ENCODE assay signal across 8 cellular contexts in the genomic region with DNA sequence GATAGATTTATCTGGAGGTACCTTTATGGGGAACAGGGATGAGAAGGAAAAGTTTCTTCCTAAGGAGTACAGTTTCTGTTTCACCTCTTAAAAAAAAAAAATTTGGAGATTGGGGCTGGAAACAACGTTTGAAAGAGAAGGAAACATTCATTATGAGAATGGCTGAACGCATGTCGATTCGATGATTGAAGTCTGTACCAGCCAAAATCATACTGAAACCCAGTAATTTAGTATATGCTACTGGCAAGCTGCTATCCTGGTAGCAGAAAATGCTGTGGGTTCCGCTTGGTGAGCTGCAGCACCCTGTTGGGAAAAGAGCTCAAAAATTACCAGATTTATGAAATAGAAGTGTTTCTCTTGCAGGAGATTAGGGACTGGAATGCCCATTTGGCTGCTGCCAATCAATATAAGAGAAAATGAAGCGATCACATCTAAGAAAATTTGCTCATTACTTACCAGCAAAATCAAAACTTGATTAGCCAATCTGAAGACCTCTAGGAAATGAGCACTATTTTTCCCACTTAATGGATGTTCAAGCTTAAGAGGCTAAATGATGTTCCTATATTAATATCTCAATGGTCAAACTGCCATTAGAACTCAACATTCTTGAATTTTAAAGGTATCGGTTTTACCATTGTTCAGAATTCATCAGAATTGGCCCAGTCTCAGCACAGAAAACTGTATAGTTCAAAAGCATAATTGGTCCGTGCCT. TPM values are rescaled to one million over a fixed set of nuclear protein-coding genes. Genes with fewer than 3 reads are reported as not detected.
A peak's percentile ranks its signal among the peaks of the same experiment; 100 is the strongest.
DNase-seq lines count a peak whose midpoint lies in the region; ATAC-seq and TF ChIP-seq lines count a peak whose summit lies in the region.

No MANE protein-coding gene starts in this region.

- 12 to 32% (median 26%) methylated on average over 8 of the region's 8 CpGs for WGBS in adipose tissue, 3 donors
- WGBS in liver = 24% methylated on average over 8 of the region's 8 CpGs

- POLR2A ChIA-PET in BJ (lab: Charles Lee) = interaction anchor here (1.5 kb wide), 1 partner anchor 21 kb away, joined by 5 read pairs; no protein-coding TSS in a partner anchor

- CTCF ChIA-PET in BJ (lab: Yijun Ruan, JAX) = interaction anchor here (0.6 to 1.6 kb wide), 5 partner anchors 17 to 1031 kb away, joined by 3 to 7 read pairs (median 3); no protein-coding TSS in a partner anchor

- H3K27ac ChIP-seq in adipose tissue (ENCODE audit: low read depth, low read length) (peak overlapping the region; percentile 96), liver (ENCODE audit: low read depth in 1 of 2, low read length in 2 of 2) (peak overlapping the region; percentile 92 to 97), tibial artery (peak overlapping the region; percentile 95 to 98)

- H3K4me3 ChIP-seq in BJ (ENCODE audit: low read depth, low read length) (peak overlapping the region; percentile 94), liver (ENCODE audit: low read depth in 1 of 3, low read length in 3 of 3) (peak overlapping the region; percentile 73 to 96 (median 95)), tibial artery (peak overlapping the region; percentile 87 to 98)

- no peak for TF ChIP-seq RAD21 in liver (IDR thresholded peaks at IDR 0.05)

- peak; percentile 20 for ATAC-seq in GM19025 (IDR thresholded peaks at IDR 0.05; ENCODE audit: low read depth, unreplicated experiment)
- peak; percentile 37 for ATAC-seq in HG03571 (IDR thresholded peaks at IDR 0.05; ENCODE audit: unreplicated experiment)

- H3K36me3 ChIP-seq in BJ (ENCODE audit: control insufficient read depth, insufficient read depth, low read length) (no peaks in the 10 kb centered on the region), liver (ENCODE audit: control insufficient read depth in 4 of 4, insufficient read depth in 3 of 4, low read depth in 1 of 4, low read length in 3 of 4) (no peaks in the 10 kb centered on the region), tibial artery (no peaks in the 10 kb centered on the region)

- H3K27me3 ChIP-seq in BJ (ENCODE audit: control insufficient read depth, insufficient read depth, low read length) (no peaks in the 10 kb centered on the region), liver (ENCODE audit: control insufficient read depth in 4 of 4, insufficient read depth in 4 of 4, low read length in 3 of 4) (no peaks in the 10 kb centered on the region), tibial artery (no peaks in the 10 kb centered on the region)

- intact Hi-C loops in tibial artery (cut with DNase I; ENCODE audit: low total_unique reads) = no loop called here

- no peak for DNase-seq in BJ (ENCODE audit: low read depth)
- DNase-seq in tibial artery = no peak
- no peak for DNase-seq in cerebellum (ENCODE audit: low spot score)
- no peak for DNase-seq in NOMO-1 treated with dmso at 0.1 percent for 144 hours (lab: John Stamatoyannopoulos, UW; ENCODE audit: unreplicated experiment)

- peak overlapping the region; percentile 88 to 91 for H3K9ac ChIP-seq in liver (ENCODE audit: low read depth in 1 of 2, low read length in 2 of 2)

- peaks cover 6 to 41% (median 23%) of the 10 kb centered on the region in 4 donors for H3K4me1 ChIP-seq in liver (ENCODE audit: control insufficient read depth in 4 of 4, insufficient read depth in 4 of 4, low read length in 3 of 4)
- peaks cover 0 to 70% (median 37%) of the 10 kb centered on the region in 4 donors for H3K4me1 ChIP-seq in tibial artery

- TF ChIP-seq CTCF in BJ (IDR thresholded peaks at IDR 0.05; ENCODE audit: insufficient read depth, low read depth, low read length) (no peak), liver (IDR thresholded peaks at IDR 0.05; ENCODE audit: low read depth, low read length, missing input control) (no peak), tibial artery (IDR thresholded peaks at IDR 0.05) (no peak)

- H3K9me3 ChIP-seq in liver (ENCODE audit: control insufficient read depth in 4 of 4, low read length in 3 of 4) (no peaks in the 10 kb centered on the region), tibial artery (no peaks in the 10 kb centered on the region)

TF ChIP-seq in liver, 16 proteins besides CTCF, POLR2A, EP300 and RAD21:
- TF ChIP-seq GABPA (IDR thresholded peaks at IDR 0.05 in 1 of 2, conservative IDR thresholded peaks at IDR 0.05 in 1 of 2) = no peak
- no peak for TF ChIP-seq HNF4A (conservative IDR thresholded peaks at IDR 0.05)

RNA-seq across cellular contexts. Expression of gene ITGB1, which starts 1.1 kb away (rescaled TPM):
- polyA plus RNA-seq in BJ (2011; rRNA removed) (824 and 2,036 TPM in 2 replicates), adipose tissue (100 to 1,000 TPM in 2 of 3 donors, 10 to 100 TPM in 1; 93.5 to 304 (median 185) TPM), liver (100 to 1,000 TPM; 109 to 174 TPM)
- polyA minus RNA-seq in BJ (2011; rRNA and poly(A)+ RNA removed) = 503 and 585 TPM in 2 replicates
- total RNA-seq in liver (100 to 1,000 TPM; 268 to 308 TPM), cerebellum (82.6 TPM)
